ENCODE assay signal across 11 cellular contexts in genomic region chr2:102238039-102238756, GRCh38. TPM values are rescaled to one million over a fixed set of nuclear protein-coding genes. Genes with fewer than 3 reads are reported as not detected.
DNase-seq lines count a peak whose midpoint lies in the region; ATAC-seq and TF ChIP-seq lines count a peak whose summit lies in the region.
"Had no signal": no experiment of that assay in that cellular context is flagged by ENCODE, and none has a peak within 500 bp of the region (broad histone marks: within the 10 kb centered on the region; RNA-seq: fewer than 3 reads in every experiment).

No MANE protein-coding gene starts in this region.

- TF ChIP-seq CTCF in fibroblast of lung (conservative IDR thresholded peaks at IDR 0.05 in 1 of 2, IDR thresholded peaks at IDR 0.05 in 1 of 2; ENCODE audit: low read depth in 1 of 2, low read length in 2 of 2) (no peak), BE2C (IDR thresholded peaks at IDR 0.05; ENCODE audit: low read depth, low read length) (no peak)

- intact Hi-C loops in left colon (cut with DNase I, micrococcal nuclease), result no loop called here

- H3K4me1 ChIP-seq in fibroblast of lung (ENCODE audit: control insufficient read depth, extremely low read depth, insufficient read depth, low read length), result peaks cover 3% of the 10 kb centered on the region
- H3K4me1 ChIP-seq in BE2C, result peaks cover 3% of the 10 kb centered on the region; the same call in 1 of the 2 replicates
- H3K4me1 ChIP-seq: uterus had no signal

- ATAC-seq in activated T-cell treated with anti-CD3 and anti-CD28 coated beads, Interleukin-2, amount 50 U/mL, for 4 hours, result peak; percentile 14 to 24
- no peak for ATAC-seq in T-helper 17 cell
- no peak for ATAC-seq in stimulated activated memory B cell treated with anti-CD40 and anti-IgM and Interleukin-4, amounts not matched to agents 10 μg/mL and 1 μg/mL and 100 μg/mL, for 72 hours
- ATAC-seq in left colon, result no peak

- H3K4me1 Mint-ChIP-seq in activated T-cell treated with anti-CD3 and anti-CD28 coated beads, Interleukin-2, amount 50 U/mL, for 4 hours (ENCODE audit: low read depth), result peaks cover 55% of the 10 kb centered on the region
- peaks cover 25% of the 10 kb centered on the region for H3K4me1 Mint-ChIP-seq in T-helper 17 cell
- H3K4me1 Mint-ChIP-seq in stimulated activated memory B cell treated with anti-CD40 and anti-IgM and Interleukin-4, amounts not matched to agents 10 μg/mL and 1 μg/mL and 100 μg/mL, for 72 hours, result peaks cover 37% of the 10 kb centered on the region

- no peak overlapping the region for H3K4me2 ChIP-seq in fibroblast of lung (ENCODE audit: extremely low read depth, insufficient read depth, low read length)

- H3K27me3 ChIP-seq in fibroblast of lung (ENCODE audit: control insufficient read depth, insufficient read depth, low read length), result no peaks in the 10 kb centered on the region
- H3K27me3 ChIP-seq in BE2C, result no peaks in the 10 kb centered on the region
- H3K27me3 ChIP-seq: uterus had no signal

- H3K36me3 ChIP-seq in fibroblast of lung (ENCODE audit: control insufficient read depth, insufficient read depth, low read length) (no peaks in the 10 kb centered on the region), BE2C (no peaks in the 10 kb centered on the region)
- H3K36me3 ChIP-seq: uterus had no signal

- H3K27me3 Mint-ChIP-seq in activated T-cell treated with anti-CD3 and anti-CD28 coated beads, Interleukin-2, amount 50 U/mL, for 4 hours (ENCODE audit: low read depth), result peaks cover 2% of the 10 kb centered on the region
- no peaks in the 10 kb centered on the region for H3K27me3 Mint-ChIP-seq in T-helper 17 cell
- peaks cover 26% of the 10 kb centered on the region for H3K27me3 Mint-ChIP-seq in stimulated activated memory B cell treated with anti-CD40 and anti-IgM and Interleukin-4, amounts not matched to agents 10 μg/mL and 1 μg/mL and 100 μg/mL, for 72 hours

- no peak overlapping the region for H2AFZ ChIP-seq in fibroblast of lung (ENCODE audit: low read length)

- H3K4me3 ChIP-seq in fibroblast of lung (replicated peaks in 1 of 4; ENCODE audit: control extremely low read depth in 1 of 4, insufficient read depth in 1 of 4, low read depth in 3 of 4, low read length in 4 of 4), result no peak overlapping the region
- H3K4me3 ChIP-seq in BE2C (ENCODE audit: low read depth, low read length), result no peak overlapping the region
- H3K4me3 ChIP-seq: uterus had no signal

- H3K9me3 Mint-ChIP-seq in activated T-cell treated with anti-CD3 and anti-CD28 coated beads, Interleukin-2, amount 50 U/mL, for 4 hours, result no peaks in the 10 kb centered on the region
- no peaks in the 10 kb centered on the region for H3K9me3 Mint-ChIP-seq in stimulated activated memory B cell treated with anti-CD40 and anti-IgM and Interleukin-4, amounts not matched to agents 10 μg/mL and 1 μg/mL and 100 μg/mL, for 72 hours
- H3K9me3 Mint-ChIP-seq: neural crest cell had no signal

- H3K4me3 Mint-ChIP-seq in activated T-cell treated with anti-CD3 and anti-CD28 coated beads, Interleukin-2, amount 50 U/mL, for 4 hours, result no peak overlapping the region
- no peak overlapping the region for H3K4me3 Mint-ChIP-seq in T-helper 17 cell
- no peak overlapping the region for H3K4me3 Mint-ChIP-seq in stimulated activated memory B cell treated with anti-CD40 and anti-IgM and Interleukin-4, amounts not matched to agents 10 μg/mL and 1 μg/mL and 100 μg/mL, for 72 hours
- H3K4me3 Mint-ChIP-seq: neural crest cell had no signal

- H3K27ac ChIP-seq in fibroblast of lung (ENCODE audit: insufficient read depth, low read length), result peak overlapping the region; percentile 60
- H3K27ac ChIP-seq: uterus had no signal

- no peaks in the 10 kb centered on the region for H3K36me3 Mint-ChIP-seq in activated T-cell treated with anti-CD3 and anti-CD28 coated beads, Interleukin-2, amount 50 U/mL, for 4 hours (ENCODE audit: insufficient read depth)
- no peaks in the 10 kb centered on the region for H3K36me3 Mint-ChIP-seq in T-helper 17 cell (ENCODE audit: low read depth)
- no peaks in the 10 kb centered on the region for H3K36me3 Mint-ChIP-seq in stimulated activated memory B cell treated with anti-CD40 and anti-IgM and Interleukin-4, amounts not matched to agents 10 μg/mL and 1 μg/mL and 100 μg/mL, for 72 hours

- no peaks in the 10 kb centered on the region for H4K20me1 ChIP-seq in fibroblast of lung (ENCODE audit: control insufficient read depth, extremely low read depth, insufficient read depth, low read length)

- peak overlapping the region; percentile 37 for H3K27ac Mint-ChIP-seq in T-helper 17 cell
- H3K27ac Mint-ChIP-seq in stimulated activated memory B cell treated with anti-CD40 and anti-IgM and Interleukin-4, amounts not matched to agents 10 μg/mL and 1 μg/mL and 100 μg/mL, for 72 hours, result peak overlapping the region; percentile 63

- DNase-seq in activated T-cell treated with anti-CD3 and anti-CD28 coated beads, Interleukin-2, amount 50 U/mL, for 4 hours, result peak; percentile 31
- DNase-seq in activated T-cell treated with anti-CD3 and anti-CD28 coated beads, Interleukin-2, amount 50 U/mL, for 1 hour, result no peak
- no peak for DNase-seq in T-helper 17 cell
- peak; percentile 23 to 86 for DNase-seq in fibroblast of lung (ENCODE audit: low read depth in 2 of 2)
- no peak for DNase-seq in foreskin melanocyte
- DNase-seq in left colon, result no peak
- no peak for DNase-seq in BE2C
- DNase-seq: SIG-M5, uterus had no signal

- no peaks in the 10 kb centered on the region for H3K79me2 ChIP-seq in fibroblast of lung (ENCODE audit: control insufficient read depth, insufficient read depth, low read length)

- H3K9me3 ChIP-seq in T-helper 17 cell (ENCODE audit: control insufficient read depth, low read length, poor library complexity, severe bottlenecking) (no peaks in the 10 kb centered on the region), fibroblast of lung (ENCODE audit: control insufficient read depth, insufficient read depth, low read depth, low read length) (no peaks in the 10 kb centered on the region), BE2C (no peaks in the 10 kb centered on the region)
- H3K9me3 ChIP-seq: uterus had no signal

- H3K9ac ChIP-seq in fibroblast of lung (ENCODE audit: insufficient read depth, low read length), result no peak overlapping the region

RNA-seq across cellular contexts. Expression of gene IL1RL2, which starts 51.4 kb away (rescaled TPM):
- under 1 TPM; 0.29 to 0.99 (median 0.60) TPM for total RNA-seq in activated T-cell treated with anti-CD3 and anti-CD28 coated beads, Interleukin-2, amount 50 U/mL, for 4 hours
- total RNA-seq in T-helper 17 cell (not detected), fibroblast of lung (2.6 and 3.1 TPM in 2 replicates), left colon (1 to 10 TPM; 1.1 to 1.2 TPM)
- 0.28 and 0.66 TPM in 2 replicates for polyA plus RNA-seq in fibroblast of lung
- polyA plus RNA-seq in fibroblast of lung (2012), result 0.36 and 0.85 TPM in 2 replicates
- not detected in 2 replicates for polyA minus RNA-seq in fibroblast of lung (ENCODE audit: low replicate concordance)
- polyA plus RNA-seq in BE2C (2012; ENCODE audit: insufficient read depth, insufficient read length, low read depth), result not detected
- total RNA-seq: neural crest cell had no signal

Comparison
In these comparisons a context has a peak if more than half of its experiments do, and no peak if none do; other contexts are left out.
1. DNase-seq: peak in activated T-cell treated with anti-CD3 and anti-CD28 coated beads, Interleukin-2, amount 50 U/mL, for 4 hours (single experiment) and fibroblast of lung (2 of 2); none in activated T-cell treated with anti-CD3 and anti-CD28 coated beads, Interleukin-2, amount 50 U/mL, for 1 hour (single experiment), T-helper 17 cell (0 of 3), foreskin melanocyte (single experiment), left colon (0 of 2) and BE2C (single experiment).
2. ATAC-seq: peak in activated T-cell treated with anti-CD3 and anti-CD28 coated beads, Interleukin-2, amount 50 U/mL, for 4 hours (2 of 2); none in T-helper 17 cell (single experiment), stimulated activated memory B cell treated with anti-CD40 and anti-IgM and Interleukin-4, amounts not matched to agents 10 μg/mL and 1 μg/mL and 100 μg/mL, for 72 hours (single experiment) and left colon (single experiment).